9 cellular contexts compared by ENCODE assay signal in genomic region chr21:44931137-44931500, GRCh38. TPM values are rescaled to one million over a fixed set of nuclear protein-coding genes. Genes with fewer than 3 reads are reported as not detected.
A peak's percentile ranks its signal among the peaks of the same experiment; 100 is the strongest.
DNase-seq lines count a peak whose midpoint lies in the region; ATAC-seq, FAIRE-seq and TF ChIP-seq lines count a peak whose summit lies in the region.
"Had no signal": no experiment of that assay in that cellular context is flagged by ENCODE, and none has a peak within 500 bp of the region (broad histone marks: within the 10 kb centered on the region; RNA-seq: fewer than 3 reads in every experiment).

No MANE protein-coding gene starts in this region.

- FAIRE-seq in GM12891 (lab: Jason Lieb, UNC): peak; percentile 9

- H3K4me1 ChIP-seq in neutrophil (ENCODE audit: control insufficient read depth in 1 of 2, insufficient read depth in 1 of 2, low read depth in 1 of 2, low read length in 1 of 2): peaks cover 67 to 72% of the 10 kb centered on the region in 2 experiments

- no peak for TF ChIP-seq CTCF in NB4 (IDR thresholded peaks at IDR 0.05; ENCODE audit: low read depth, low read length)
- TF ChIP-seq CTCF in choroid plexus epithelial cell (conservative IDR thresholded peaks at IDR 0.05; ENCODE audit: low read depth, low read length): no peak
- TF ChIP-seq CTCF in neutrophil (IDR thresholded peaks at IDR 0.05): peak; percentile 0
- no peak for TF ChIP-seq CTCF in RWPE1 (conservative IDR thresholded peaks at IDR 0.05; ENCODE audit: low read depth)

- H3K27me3 ChIP-seq in neutrophil: peaks cover 5% of the 10 kb centered on the region

- DNase-seq in GM12891 (ENCODE audit: insufficient read length, low spot score) (no peak), NB4 (ENCODE audit: low read depth) (peak; percentile 95), choroid plexus epithelial cell (ENCODE audit: low read depth) (peak; percentile 57), ureter (ENCODE audit: low spot score) (no peak), RWPE1 (ENCODE audit: low spot score) (no peak), COLO668 (lab: John Stamatoyannopoulos, UW; ENCODE audit: unreplicated experiment) (no peak)

- ATAC-seq in GM21576 (IDR thresholded peaks at IDR 0.05; ENCODE audit: unreplicated experiment): no peak

- H3K36me3 ChIP-seq in neutrophil: peaks cover 3% of the 10 kb centered on the region

- no peak for TF ChIP-seq POLR2A in GM12891 (IDR thresholded peaks at IDR 0.05; ENCODE audit: low read depth, low read length)
- no peak for TF ChIP-seq POLR2A in NB4 (IDR thresholded peaks at IDR 0.05; ENCODE audit: extremely low read depth, insufficient read length)

- POLR2A ChIA-PET in RWPE1 (lab: Yijun Ruan, JAX; ENCODE audit: low non-redundant PET): no interaction called here

- H3K27ac ChIP-seq in neutrophil (peak overlapping the region; percentile 99), RWPE1 (no peak overlapping the region)

- H3K9me3 ChIP-seq in neutrophil: no peaks in the 10 kb centered on the region

- H3K4me3 ChIP-seq in NB4 (ENCODE audit: low read depth, low read length): no peak overlapping the region
- H3K4me3 ChIP-seq in choroid plexus epithelial cell (ENCODE audit: low read depth, low read length): no peak overlapping the region
- peak overlapping the region; percentile 79 to 87 for H3K4me3 ChIP-seq in neutrophil (ENCODE audit: low read depth in 1 of 2, low read length in 1 of 2)
- H3K4me3 ChIP-seq: lung had no signal

- CTCF ChIA-PET in RWPE1 (lab: Yijun Ruan, JAX): interaction anchor here (1.3 to 2.0 kb wide), 3 partner anchors 10 to 41 kb away, joined by 4 to 7 read pairs (median 4); partner anchors contain the start of gene SLX9

TF ChIP-seq in GM12891, 5 proteins besides CTCF, POLR2A, EP300 and RAD21:
- TF ChIP-seq PAX5 (IDR thresholded peaks at IDR 0.05; ENCODE audit: insufficient read depth, low read length, severe bottlenecking): no peak
- no peak for TF ChIP-seq POU2F2 (IDR thresholded peaks at IDR 0.05; ENCODE audit: low read depth, low read length)
- peak; percentile 59 for TF ChIP-seq SPI1 (IDR thresholded peaks at IDR 0.05; ENCODE audit: low read depth, low read length)

RNA-seq across cellular contexts. Expression of gene SLX9, which starts 8.7 kb away (rescaled TPM):
- polyA plus RNA-seq in GM12891 (2012; ENCODE audit: low read depth, missing spikeins): 28.2 TPM
- 32.4 TPM for total RNA-seq in ureter

RNA-seq across cellular contexts. Expression of gene ITGB2, which starts 10.4 kb away (rescaled TPM):
- 62.1 TPM for polyA plus RNA-seq in GM12891 (2012; ENCODE audit: low read depth, missing spikeins)
- 35.7 TPM for total RNA-seq in ureter

RNA-seq across cellular contexts. Expression of gene PTTG1IP, which starts 57.6 kb away (rescaled TPM):
- 26.6 TPM for polyA plus RNA-seq in GM12891 (2012; ENCODE audit: low read depth, missing spikeins)
- 181 TPM for total RNA-seq in ureter

Comparison
In these comparisons a context has a peak if more than half of its experiments do, and no peak if none do; other contexts are left out.
1. DNase-seq: peak in NB4 (single experiment) and choroid plexus epithelial cell (single experiment); none in GM12891 (single experiment), ureter (single experiment), RWPE1 (single experiment) and COLO668 (single experiment).
2. H3K4me3 ChIP-seq: peak in neutrophil (2 of 2); none in NB4 (single experiment) and choroid plexus epithelial cell (single experiment).